Comparison of ENCODE assay signal across 8 cellular contexts in genomic region chr16:23509763-23510153, GRCh38. TPM values are rescaled to one million over a fixed set of nuclear protein-coding genes. Genes with fewer than 3 reads are reported as not detected.
A peak's percentile ranks its signal among the peaks of the same experiment; 100 is the strongest.
DNase-seq lines count a peak whose midpoint lies in the region; ATAC-seq and TF ChIP-seq lines count a peak whose summit lies in the region.

No MANE protein-coding gene starts in this region.

- H3K27me3 Mint-ChIP-seq in activated T-helper 1 cell treated with anti-CD3 and anti-CD28 coated beads, Interleukin-12 subunit alpha, Interleukin-12 subunit beta, Interleukin-2, Interleukin-4 antibody, amounts not matched to agents 30 ng/mL and 10 ng/mL and 1 ng/mL, durations not matched to agents 14 hours and 24 hours and 36 hours (ENCODE audit: insufficient read depth): no peaks in the 10 kb centered on the region
- H3K27me3 Mint-ChIP-seq in osteocyte (ENCODE audit: unreplicated experiment): no peaks in the 10 kb centered on the region

- H3K79me2 ChIP-seq in ACC112 (ENCODE audit: control insufficient read depth, insufficient read depth, low read length, unreplicated experiment): peaks cover 39% of the 10 kb centered on the region

- H3K9me3 Mint-ChIP-seq in activated T-helper 1 cell treated with anti-CD3 and anti-CD28 coated beads, Interleukin-12 subunit alpha, Interleukin-12 subunit beta, Interleukin-2, Interleukin-4 antibody, amounts not matched to agents 30 ng/mL and 10 ng/mL and 1 ng/mL, durations not matched to agents 14 hours and 24 hours and 36 hours: no peaks in the 10 kb centered on the region
- no peaks in the 10 kb centered on the region for H3K9me3 Mint-ChIP-seq in osteocyte (ENCODE audit: unreplicated experiment)

- no peak overlapping the region for H3K27ac ChIP-seq in ACC112 (ENCODE audit: low read depth, low read length)

- intact Hi-C loops in activated T-helper 1 cell treated with anti-CD3 and anti-CD28 coated beads, Interleukin-12 subunit alpha, Interleukin-12 subunit beta, Interleukin-2, Interleukin-4 antibody, amounts not matched to agents 30 ng/mL and 10 ng/mL and 1 ng/mL, durations not matched to agents 14 hours and 24 hours and 36 hours (cut with micrococcal nuclease): loop anchor here (1.0 kb wide), 3 partner anchors 48 to 333 kb away; partner anchors contain the start of genes COG7, EARS2 and UBFD1

- H2AFZ ChIP-seq in ACC112 (ENCODE audit: low read length, unreplicated experiment): no peak overlapping the region

- H3K27ac Mint-ChIP-seq in activated T-helper 1 cell treated with anti-CD3 and anti-CD28 coated beads, Interleukin-12 subunit alpha, Interleukin-12 subunit beta, Interleukin-2, Interleukin-4 antibody, amounts not matched to agents 30 ng/mL and 10 ng/mL and 1 ng/mL, durations not matched to agents 14 hours and 24 hours and 36 hours: peak overlapping the region; percentile 87
- no peak overlapping the region for H3K27ac Mint-ChIP-seq in osteocyte (ENCODE audit: unreplicated experiment)

- H3K27me3 ChIP-seq in ACC112 (ENCODE audit: insufficient read depth, low read length): no peaks in the 10 kb centered on the region

- ATAC-seq in GM19395 (IDR thresholded peaks at IDR 0.05; ENCODE audit: unreplicated experiment) (peak; percentile 5), GM18519 (IDR thresholded peaks at IDR 0.05; ENCODE audit: low FRiP score, unreplicated experiment) (no peak)

- peak; percentile 33 for DNase-seq in MV-4-11 (lab: John Stamatoyannopoulos, UW)
- peak; percentile 22 for DNase-seq in activated T-helper 1 cell treated with anti-CD3 and anti-CD28 coated beads, Interleukin-12 subunit alpha, Interleukin-12 subunit beta, Interleukin-2, Interleukin-4 antibody, amounts not matched to agents 30 ng/mL and 10 ng/mL and 1 ng/mL, durations not matched to agents 14 hours and 24 hours and 36 hours (ENCODE audit: low spot score)
- DNase-seq in foreskin melanocyte: peak; percentile 12
- DNase-seq in osteocyte (ENCODE audit: extremely low spot score, unreplicated experiment): no peak
- DNase-seq in NCI-H446 (lab: John Stamatoyannopoulos, UW): no peak

- H3K4me3 Mint-ChIP-seq in activated T-helper 1 cell treated with anti-CD3 and anti-CD28 coated beads, Interleukin-12 subunit alpha, Interleukin-12 subunit beta, Interleukin-2, Interleukin-4 antibody, amounts not matched to agents 30 ng/mL and 10 ng/mL and 1 ng/mL, durations not matched to agents 14 hours and 24 hours and 36 hours: peak overlapping the region; percentile 89
- peak overlapping the region; percentile 82 for H3K4me3 Mint-ChIP-seq in osteocyte (ENCODE audit: unreplicated experiment)

- TF ChIP-seq CTCF in osteocyte (IDR thresholded peaks at IDR 0.05): no peak

- H3K36me3 Mint-ChIP-seq in activated T-helper 1 cell treated with anti-CD3 and anti-CD28 coated beads, Interleukin-12 subunit alpha, Interleukin-12 subunit beta, Interleukin-2, Interleukin-4 antibody, amounts not matched to agents 30 ng/mL and 10 ng/mL and 1 ng/mL, durations not matched to agents 14 hours and 24 hours and 36 hours (ENCODE audit: low read depth): peaks cover 20% of the 10 kb centered on the region
- H3K36me3 Mint-ChIP-seq in osteocyte (ENCODE audit: unreplicated experiment): peaks cover 3% of the 10 kb centered on the region

- 0 out of 2 replicates have a peak, but pooled peaks cover 3% of the 10 kb centered on the region for H3K36me3 ChIP-seq in ACC112 (ENCODE audit: insufficient read depth, low read length)

- peaks cover 50% of the 10 kb centered on the region for H3K4me1 Mint-ChIP-seq in activated T-helper 1 cell treated with anti-CD3 and anti-CD28 coated beads, Interleukin-12 subunit alpha, Interleukin-12 subunit beta, Interleukin-2, Interleukin-4 antibody, amounts not matched to agents 30 ng/mL and 10 ng/mL and 1 ng/mL, durations not matched to agents 14 hours and 24 hours and 36 hours (ENCODE audit: low read depth)
- H3K4me1 Mint-ChIP-seq in osteocyte (ENCODE audit: unreplicated experiment): peaks cover 36% of the 10 kb centered on the region

- peaks cover 17% of the 10 kb centered on the region for H3K4me1 ChIP-seq in ACC112 (ENCODE audit: control insufficient read depth, insufficient read depth, low read length, unreplicated experiment)

- H3K4me3 ChIP-seq in ACC112 (ENCODE audit: low read depth, low read length): peak overlapping the region; percentile 81

RNA-seq across cellular contexts. Expression of gene GGA2, which starts 0.5 kb away (rescaled TPM):
- 106 and 112 TPM in 2 replicates for total RNA-seq in activated T-helper 1 cell treated with anti-CD3 and anti-CD28 coated beads, Interleukin-12 subunit alpha, Interleukin-12 subunit beta, Interleukin-2, Interleukin-4 antibody, amounts not matched to agents 30 ng/mL and 10 ng/mL and 1 ng/mL, durations not matched to agents 14 hours and 24 hours and 36 hours
- total RNA-seq in osteocyte: 59.7 and 64.6 TPM in 2 replicates

RNA-seq across cellular contexts. Expression of gene EARS2, which starts 47.4 kb away (rescaled TPM):
- 27.8 and 29.9 TPM in 2 replicates for total RNA-seq in activated T-helper 1 cell treated with anti-CD3 and anti-CD28 coated beads, Interleukin-12 subunit alpha, Interleukin-12 subunit beta, Interleukin-2, Interleukin-4 antibody, amounts not matched to agents 30 ng/mL and 10 ng/mL and 1 ng/mL, durations not matched to agents 14 hours and 24 hours and 36 hours
- total RNA-seq in osteocyte: 18.7 and 21.1 TPM in 2 replicates

RNA-seq across cellular contexts. Expression of gene UBFD1, which starts 47.8 kb away (rescaled TPM):
- 54.9 and 55.0 TPM in 2 replicates for total RNA-seq in activated T-helper 1 cell treated with anti-CD3 and anti-CD28 coated beads, Interleukin-12 subunit alpha, Interleukin-12 subunit beta, Interleukin-2, Interleukin-4 antibody, amounts not matched to agents 30 ng/mL and 10 ng/mL and 1 ng/mL, durations not matched to agents 14 hours and 24 hours and 36 hours
- 92.1 and 100 TPM in 2 replicates for total RNA-seq in osteocyte

RNA-seq across cellular contexts. Expression of gene COG7, which starts 56.8 kb away (rescaled TPM):
- total RNA-seq in activated T-helper 1 cell treated with anti-CD3 and anti-CD28 coated beads, Interleukin-12 subunit alpha, Interleukin-12 subunit beta, Interleukin-2, Interleukin-4 antibody, amounts not matched to agents 30 ng/mL and 10 ng/mL and 1 ng/mL, durations not matched to agents 14 hours and 24 hours and 36 hours: 23.5 and 24.1 TPM in 2 replicates
- 25.4 and 26.1 TPM in 2 replicates for total RNA-seq in osteocyte

Comparison
In these comparisons a context has a peak if more than half of its experiments do, and no peak if none do; other contexts are left out.
1. DNase-seq: peak in MV-4-11 (single experiment), activated T-helper 1 cell treated with anti-CD3 and anti-CD28 coated beads, Interleukin-12 subunit alpha, Interleukin-12 subunit beta, Interleukin-2, Interleukin-4 antibody, amounts not matched to agents 30 ng/mL and 10 ng/mL and 1 ng/mL, durations not matched to agents 14 hours and 24 hours and 36 hours (single experiment) and foreskin melanocyte (single experiment); none in osteocyte (single experiment) and NCI-H446 (0 of 2).